Comparison of ENCODE assay signal across 1 cellular context in genomic region chr19:4201798-4202197, GRCh38.
TF ChIP-seq lines count a peak whose summit lies in the region.

No MANE protein-coding gene starts in this region.

TF ChIP-seq in K562, 482 proteins besides CTCF, POLR2A, EP300 and RAD21:
- TF ChIP-seq KDM5B (IDR thresholded peaks at IDR 0.05; ENCODE audit: insufficient replicate concordance, low read depth, low read length) (no peak), ZNF121 (CRISPR knock-in tag; conservative IDR thresholded peaks at IDR 0.05) (peak; percentile 81)
